20 cellular contexts compared by ENCODE assay signal in the genomic region with DNA sequence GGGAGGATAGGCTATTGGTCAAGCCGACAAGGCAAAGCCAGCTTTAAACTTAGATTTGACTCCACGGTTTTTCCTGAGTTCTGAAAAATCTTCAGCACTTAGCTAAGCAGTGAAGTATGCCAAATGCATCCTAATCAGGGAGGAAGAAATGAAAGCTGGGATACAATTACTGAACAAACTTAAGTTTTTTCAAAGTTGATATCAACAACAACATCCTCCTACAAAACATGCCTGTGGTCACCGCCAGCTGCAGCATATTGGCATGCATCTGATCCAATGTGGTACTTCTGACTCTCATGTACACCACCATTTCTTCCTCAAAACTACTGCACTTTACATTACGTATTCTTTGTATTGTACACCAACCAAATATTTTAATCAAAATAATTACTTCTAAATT.
DNase-seq lines count a peak whose midpoint lies in the region; ATAC-seq, FAIRE-seq and TF ChIP-seq lines count a peak whose summit lies in the region.
"Had no signal": no experiment of that assay in that cellular context is flagged by ENCODE, and none has a peak within 500 bp of the region (broad histone marks: within the 10 kb centered on the region; RNA-seq: fewer than 3 reads in every experiment).

No MANE protein-coding gene starts in this region.

- H3K79me1 ChIP-seq in H1 (ENCODE audit: low read depth, low read length): peaks cover 2% of the 10 kb centered on the region; the same call in 1 of the 2 replicates

- peaks cover 0 to 7% of the 10 kb centered on the region in 2 experiments; a peak in 2 of 4 replicates for H3K79me2 ChIP-seq in H1 (ENCODE audit: control insufficient read depth in 1 of 2, insufficient read depth in 2 of 2, low read length in 2 of 2)

- no peak overlapping the region for H2AFZ ChIP-seq in H1 (ENCODE audit: low read length)

- H3K4me3 ChIP-seq in H1 (ENCODE audit: extremely low read depth in 1 of 4, insufficient read depth in 2 of 4, low read depth in 3 of 4, low read length in 4 of 4): no peak overlapping the region
- no peak overlapping the region for H3K4me3 ChIP-seq in fibroblast of pulmonary artery (replicated peaks; ENCODE audit: low read depth, low read length)
- H3K4me3 ChIP-seq in tibial nerve: no peak overlapping the region

- DNase-seq in GM12891 (ENCODE audit: insufficient read length, low spot score) (no peak), LHCN-M2 (ENCODE audit: low read depth) (peak; percentile 51), H1 (ENCODE audit: low read depth in 1 of 2, low spot score in 2 of 2) (no peak), fibroblast of pulmonary artery (ENCODE audit: low read depth) (peak; percentile 61), T-helper 9 cell (no peak), tibial nerve (ENCODE audit: low spot score in 2 of 2) (no peak)
- DNase-seq: BE2C; C1 segment of cervical spinal cord; Caco-2; CD4-positive, CD25-positive, alpha-beta regulatory T cell; CD8-positive, alpha-beta memory T cell; DMS79; GDM1; HCEC 1CT; KG1 had no signal

- 95% methylated on average over 4 of the region's 4 CpGs; no CpG with 5 or more reads in 1 of the 2 experiments for WGBS in H1 (ENCODE audit: extremely low coverage in 1 of 2, insufficient coverage in 1 of 2, insufficient read length in 1 of 2, insufficient replicate concordance in 2 of 2, low coverage in 1 of 2, low lambda C conversion rate in 2 of 2, missing lambda C conversion rate in 1 of 2), 2 experiments
- WGBS in tibial nerve, 2 donors: 80 to 89% methylated on average over 4 of the region's 4 CpGs

- no peak overlapping the region for H3K56ac ChIP-seq in H1 (replicated peaks; ENCODE audit: insufficient read length, low read depth, low read length)

- H3K9me3 ChIP-seq in H1 (ENCODE audit: insufficient read depth in 2 of 2, low read depth in 1 of 2, low read length in 1 of 2) (no peaks in the 10 kb centered on the region), tibial nerve (no peaks in the 10 kb centered on the region)
- H3K9me3 ChIP-seq: BE2C, Caco-2 had no signal

- POLR2A ChIA-PET in H1 (lab: Charles Lee; ENCODE audit: partially characterized antibody): no interaction called here

- no peak overlapping the region for H4K91ac ChIP-seq in H1 (replicated peaks; ENCODE audit: insufficient read length, low read length)

- no peak overlapping the region for H2BK120ac ChIP-seq in H1 (replicated peaks; ENCODE audit: low read depth, low read length)

- H3K27ac ChIP-seq in H1 (ENCODE audit: low read depth, low read length) (no peak overlapping the region), tibial nerve (no peak overlapping the region)

- no peak for TF ChIP-seq CTCF in H1 (IDR thresholded peaks at IDR 0.05; ENCODE audit: control extremely low read depth in 1 of 3, insufficient read depth in 1 of 3, low read depth in 1 of 3, low read length in 3 of 3)
- TF ChIP-seq CTCF in fibroblast of pulmonary artery (IDR thresholded peaks at IDR 0.05; ENCODE audit: low read length, missing control alignments): no peak
- no peak for TF ChIP-seq CTCF in tibial nerve (IDR thresholded peaks at IDR 0.05)

- H4K5ac ChIP-seq in H1 (ENCODE audit: insufficient read length, low read depth, low read length): no peak overlapping the region

- H3K18ac ChIP-seq in H1 (ENCODE audit: extremely low read depth, low read length): no peak overlapping the region

- no peaks in the 10 kb centered on the region; the same call in 1 of the 2 replicates for H3K23me2 ChIP-seq in H1 (ENCODE audit: low read depth, low read length)

- ATAC-seq in esophagus mucosa (no peak), GM19467 (IDR thresholded peaks at IDR 0.05; ENCODE audit: unreplicated experiment) (no peak)

- no peak overlapping the region for H3K9ac ChIP-seq in H1 (replicated peaks in 1 of 4; ENCODE audit: extremely low read depth in 1 of 4, low read depth in 3 of 4, low read length in 3 of 4)

- H2BK15ac ChIP-seq in H1 (ENCODE audit: low read length): no peak overlapping the region

- no peaks in the 10 kb centered on the region for H4K20me1 ChIP-seq in H1 (replicated peaks in 1 of 2; ENCODE audit: control insufficient read depth in 1 of 2, insufficient read depth in 2 of 2, low read length in 2 of 2)

- TF ChIP-seq EP300 in H1 (IDR thresholded peaks at IDR 0.05; ENCODE audit: borderline replicate concordance in 1 of 2, low read depth in 2 of 2, low read length in 2 of 2) (no peak), tibial nerve (IDR thresholded peaks at IDR 0.05) (no peak)

- H2BK5ac ChIP-seq in H1 (ENCODE audit: low read depth, low read length): no peak overlapping the region

- no peak for TF ChIP-seq RAD21 in H1 (IDR thresholded peaks at IDR 0.05 in 1 of 2, conservative IDR thresholded peaks at IDR 0.05 in 1 of 2; ENCODE audit: low read depth in 2 of 2, low read length in 2 of 2)

- no peak overlapping the region for H3K4ac ChIP-seq in H1 (replicated peaks; ENCODE audit: insufficient read length, low read depth, low read length)

- peak overlapping the region; percentile 33; the same call in 1 of the 2 replicates for H2AK5ac ChIP-seq in H1 (ENCODE audit: low read depth, low read length)

- no peak overlapping the region for H3K23ac ChIP-seq in H1 (ENCODE audit: insufficient read length)

- no peak overlapping the region for H2BK12ac ChIP-seq in H1 (ENCODE audit: low read depth, low read length)

- H3K36me3 ChIP-seq in H1 (ENCODE audit: control insufficient read depth in 2 of 4, insufficient read depth in 4 of 4, low read length in 3 of 4): no peaks in the 10 kb centered on the region
- no peaks in the 10 kb centered on the region for H3K36me3 ChIP-seq in tibial nerve
- H3K36me3 ChIP-seq: BE2C had no signal

- TF ChIP-seq POLR2A in GM12891 (IDR thresholded peaks at IDR 0.05; ENCODE audit: low read depth, low read length) (no peak), H1 (IDR thresholded peaks at IDR 0.05; ENCODE audit: control extremely low read depth in 1 of 2, low read depth in 2 of 2, low read length in 2 of 2) (no peak), tibial nerve (IDR thresholded peaks at IDR 0.05) (no peak)

- H3K4me1 ChIP-seq in H1 (replicated peaks in 1 of 4; ENCODE audit: control insufficient read depth in 3 of 4, insufficient read depth in 4 of 4, low read length in 3 of 4): no peaks in the 10 kb centered on the region
- H3K4me1 ChIP-seq in tibial nerve: peaks cover 0 to 2% (median 0%) of the 10 kb centered on the region in 4 donors
- H3K4me1 ChIP-seq: BE2C, Caco-2 had no signal

- no peak overlapping the region for H2BK20ac ChIP-seq in H1 (ENCODE audit: low read length)

- no peak overlapping the region for H3K14ac ChIP-seq in H1 (ENCODE audit: insufficient read length)

- peak; percentile 33 for FAIRE-seq in GM12891 (lab: Jason Lieb, UNC)
- FAIRE-seq in H1 (lab: Jason Lieb, UNC): no peak
- FAIRE-seq: D721Med, H54, HTR-8/SVneo had no signal

- CTCF ChIA-PET in H1 (lab: Charles Lee; ENCODE audit: partially characterized antibody): interaction anchor here (0.7 to 1.4 kb wide), 3 partner anchors 24 to 512 kb away, joined by 3 to 4 read pairs (median 3); no protein-coding TSS in a partner anchor

- H4K8ac ChIP-seq in H1 (ENCODE audit: extremely low read depth, insufficient read depth, low read length): no peak overlapping the region

- no peaks in the 10 kb centered on the region for H3K27me3 ChIP-seq in H1 (replicated peaks in 1 of 4; ENCODE audit: control insufficient read depth in 3 of 4, extremely low read depth in 1 of 4, insufficient read depth in 3 of 4, low read length in 3 of 4)
- no peaks in the 10 kb centered on the region for H3K27me3 ChIP-seq in tibial nerve
- H3K27me3 ChIP-seq: BE2C had no signal

- no peak overlapping the region for H3K4me2 ChIP-seq in H1 (ENCODE audit: insufficient read depth in 1 of 2, low read depth in 2 of 2, low read length in 2 of 2)

TF ChIP-seq in GM12891, 5 proteins besides CTCF, POLR2A, EP300 and RAD21:
- no peak for TF ChIP-seq PAX5 (IDR thresholded peaks at IDR 0.05; ENCODE audit: insufficient read depth, low read length, severe bottlenecking)

TF ChIP-seq in H1, 55 proteins besides CTCF, POLR2A, EP300 and RAD21:
- TF ChIP-seq MAFK (IDR thresholded peaks at IDR 0.05; ENCODE audit: low read depth, low read length) (no peak), JUN (IDR thresholded peaks at IDR 0.05; ENCODE audit: low read depth, low read length) (no peak), ZNF274 (IDR thresholded peaks at IDR 0.05; ENCODE audit: borderline replicate concordance, extremely low read depth, low read length) (no peak), CHD1 (IDR thresholded peaks at IDR 0.05; ENCODE audit: low read depth, low read length) (no peak), KDM4A (IDR thresholded peaks at IDR 0.05; ENCODE audit: low read depth, low read length, severe bottlenecking) (no peak), TBP (IDR thresholded peaks at IDR 0.05; ENCODE audit: low read depth, low read length) (no peak), TAF1 (IDR thresholded peaks at IDR 0.05; ENCODE audit: low read depth, low read length) (no peak)

Comparison
In these comparisons a context has a peak if more than half of its experiments do, and no peak if none do; other contexts are left out.
1. DNase-seq: peak in LHCN-M2 (single experiment) and fibroblast of pulmonary artery (single experiment); none in GM12891 (single experiment), H1 (0 of 2), T-helper 9 cell (single experiment) and tibial nerve (0 of 2).